ENCODE assay signal across 8 cellular contexts in genomic region chr17:74852237-74853047, GRCh38. TPM values are rescaled to one million over a fixed set of nuclear protein-coding genes. Genes with fewer than 3 reads are reported as not detected.
A peak's percentile ranks its signal among the peaks of the same experiment; 100 is the strongest.
DNase-seq lines count a peak whose midpoint lies in the region; ATAC-seq and TF ChIP-seq lines count a peak whose summit lies in the region.

No MANE protein-coding gene starts in this region.

- TF ChIP-seq CTCF in glutamatergic neuron (IDR thresholded peaks at IDR 0.05; ENCODE audit: partially characterized antibody, unreplicated experiment) = no peak

- H3K27ac Mint-ChIP-seq in glutamatergic neuron (ENCODE audit: unreplicated experiment) = no peak overlapping the region

- no peak for ATAC-seq in GM21529 (IDR thresholded peaks at IDR 0.05; ENCODE audit: unreplicated experiment)
- no peak for ATAC-seq in HG03139 (IDR thresholded peaks at IDR 0.05; ENCODE audit: unreplicated experiment)

- peak overlapping the region; percentile 67 for H3K4me3 Mint-ChIP-seq in glutamatergic neuron (ENCODE audit: unreplicated experiment)

- DNase-seq in NCI-H2029 (lab: John Stamatoyannopoulos, UW) (peak; percentile 61), NCI-H2029 treated with DMSO at 0.1 percent for 48 hours (lab: John Stamatoyannopoulos, UW) (no peak), glutamatergic neuron (peak; percentile 52), NCI-H2227 treated with DMSO at 0.1 percent for 48 hours (lab: John Stamatoyannopoulos, UW) (no peak)
- DNase-seq in activated CD4-positive, alpha-beta T cell treated with anti-CD3 and anti-CD28 coated beads, Interleukin-2, amount 50 U/mL, for 48 hours = peak; percentile 60 to 66
- peak; percentile 70 for DNase-seq in stimulated activated CD4-positive, alpha-beta T cell treated with anti-CD3 and anti-CD28 coated beads, Interleukin-4, amount 100 ng/mL, for 1 hour

- peaks cover 11% of the 10 kb centered on the region for H3K9me3 Mint-ChIP-seq in glutamatergic neuron (ENCODE audit: unreplicated experiment)

- H3K36me3 Mint-ChIP-seq in glutamatergic neuron (ENCODE audit: unreplicated experiment) = peaks cover 6% of the 10 kb centered on the region

- H3K4me1 Mint-ChIP-seq in glutamatergic neuron (ENCODE audit: low read depth, unreplicated experiment) = peaks cover 2% of the 10 kb centered on the region

- peaks cover 23% of the 10 kb centered on the region for H3K27me3 Mint-ChIP-seq in glutamatergic neuron (ENCODE audit: unreplicated experiment)

RNA-seq across cellular contexts. Expression of gene GRIN2C, which starts 7.2 kb away (rescaled TPM):
- total RNA-seq in glutamatergic neuron (ENCODE audit: unreplicated experiment) = 0.12 TPM

RNA-seq across cellular contexts. Expression of gene FDXR, which starts 20.4 kb away (rescaled TPM):
- total RNA-seq in glutamatergic neuron (ENCODE audit: unreplicated experiment) = 12.1 TPM

RNA-seq across cellular contexts. Expression of gene FADS6, which starts 41.0 kb away (rescaled TPM):
- not detected for total RNA-seq in glutamatergic neuron (ENCODE audit: unreplicated experiment)

Comparison
In these comparisons a context has a peak if more than half of its experiments do, and no peak if none do; other contexts are left out.
1. DNase-seq: peak in NCI-H2029 (single experiment), activated CD4-positive, alpha-beta T cell treated with anti-CD3 and anti-CD28 coated beads, Interleukin-2, amount 50 U/mL, for 48 hours (2 of 2), glutamatergic neuron (single experiment) and stimulated activated CD4-positive, alpha-beta T cell treated with anti-CD3 and anti-CD28 coated beads, Interleukin-4, amount 100 ng/mL, for 1 hour (single experiment); none in NCI-H2029 treated with DMSO at 0.1 percent for 48 hours (single experiment) and NCI-H2227 treated with DMSO at 0.1 percent for 48 hours (single experiment).